Comparison of ENCODE assay signal across 16 cellular contexts in the genomic region with DNA sequence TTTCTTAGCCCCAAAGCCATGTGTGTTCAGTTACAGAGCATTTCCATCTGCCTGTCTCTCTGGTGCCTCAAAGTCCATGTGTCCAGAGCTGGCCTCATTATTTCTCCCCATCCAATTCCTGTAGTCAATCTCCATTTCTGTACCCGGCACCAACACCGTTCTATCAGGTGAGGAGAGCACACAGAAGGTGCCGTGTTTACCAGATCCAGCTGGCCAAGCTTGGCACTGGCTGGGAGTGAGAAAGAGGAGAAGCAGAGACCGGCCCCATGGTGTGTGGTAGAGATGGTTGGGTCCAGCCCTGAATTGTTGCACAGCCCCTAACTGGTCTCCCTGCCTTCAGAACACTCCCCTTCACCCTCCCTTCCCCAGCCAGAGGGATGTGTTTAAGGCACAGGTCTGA. TPM values are rescaled to one million over a fixed set of nuclear protein-coding genes. Genes with fewer than 3 reads are reported as not detected.
DNase-seq lines count a peak whose midpoint lies in the region; ATAC-seq and TF ChIP-seq lines count a peak whose summit lies in the region.
"Had no signal": no experiment of that assay in that cellular context is flagged by ENCODE, and none has a peak within 500 bp of the region (broad histone marks: within the 10 kb centered on the region; RNA-seq: fewer than 3 reads in every experiment).

No MANE protein-coding gene starts in this region.

- H3K4me3 ChIP-seq in OCI-LY7 (ENCODE audit: low read depth, low read length, poor library complexity, severe bottlenecking) = no peak overlapping the region
- no peak overlapping the region for H3K4me3 ChIP-seq in fibroblast of lung (replicated peaks in 1 of 4; ENCODE audit: control extremely low read depth in 1 of 4, insufficient read depth in 1 of 4, low read depth in 3 of 4, low read length in 4 of 4)
- no peak overlapping the region for H3K4me3 ChIP-seq in gastroesophageal sphincter
- H3K4me3 ChIP-seq: adrenal gland, pancreas, sigmoid colon had no signal

- POLR2A ChIA-PET in OCI-LY7 (lab: Charles Lee) = interaction anchor here (0.5 to 0.7 kb wide), 2 partner anchors 49 to 103 kb away, joined by 3 read pairs; no protein-coding TSS in a partner anchor

- intact Hi-C loops in activated naive CD4-positive, alpha-beta T cell treated with anti-CD3 and anti-CD28 coated beads for 36 hours (cut with micrococcal nuclease) = no loop called here
- intact Hi-C loops in OCI-LY7 (cut with micrococcal nuclease; ENCODE audit: unreplicated experiment) = no loop called here

- H3K27ac Mint-ChIP-seq in activated naive CD4-positive, alpha-beta T cell treated with anti-CD3 and anti-CD28 coated beads, Interleukin-2, amount 10 ng/mL, durations not matched to agents 7 days and 5 days = peak overlapping the region; percentile 89
- H3K27ac Mint-ChIP-seq in activated naive CD4-positive, alpha-beta T cell treated with anti-CD3 and anti-CD28 coated beads for 36 hours = no peak overlapping the region
- peak overlapping the region; percentile 64 for H3K27ac Mint-ChIP-seq in stimulated activated effector memory CD8-positive, alpha-beta T cell treated with anti-CD3 and anti-CD28 coated beads, Interleukin-12 subunit alpha, Interleukin-12 subunit beta, amount 100 ng/mL, for 72 hours

- H3K9me3 Mint-ChIP-seq in activated naive CD4-positive, alpha-beta T cell treated with anti-CD3 and anti-CD28 coated beads, Interleukin-2, amount 10 ng/mL, durations not matched to agents 7 days and 5 days = no peaks in the 10 kb centered on the region
- no peaks in the 10 kb centered on the region for H3K9me3 Mint-ChIP-seq in activated naive CD4-positive, alpha-beta T cell treated with anti-CD3 and anti-CD28 coated beads for 36 hours
- H3K9me3 Mint-ChIP-seq in stimulated activated effector memory CD8-positive, alpha-beta T cell treated with anti-CD3 and anti-CD28 coated beads, Interleukin-12 subunit alpha, Interleukin-12 subunit beta, amount 100 ng/mL, for 72 hours = no peaks in the 10 kb centered on the region

- H4K20me1 ChIP-seq in OCI-LY7 (ENCODE audit: insufficient read depth, low read length) (no peaks in the 10 kb centered on the region), fibroblast of lung (ENCODE audit: control insufficient read depth, extremely low read depth, insufficient read depth, low read length) (no peaks in the 10 kb centered on the region)

- H3K79me2 ChIP-seq in OCI-LY7 (ENCODE audit: insufficient read depth, low read depth, low read length) (no peaks in the 10 kb centered on the region), fibroblast of lung (ENCODE audit: control insufficient read depth, insufficient read depth, low read length) (no peaks in the 10 kb centered on the region)

- TF ChIP-seq EP300 in gastroesophageal sphincter (IDR thresholded peaks at IDR 0.05) = no peak

- BruUV-seq in OCI-LY7 (replicated peaks; lab: Mats Ljungman, UMichigan) = no TSS peak

- no peak overlapping the region for H3K4me2 ChIP-seq in OCI-LY7 (ENCODE audit: low read length)
- H3K4me2 ChIP-seq in fibroblast of lung (ENCODE audit: extremely low read depth, insufficient read depth, low read length) = no peak overlapping the region

- TF ChIP-seq CTCF in OCI-LY7 (conservative IDR thresholded peaks at IDR 0.05; ENCODE audit: low read length) = no peak
- no peak for TF ChIP-seq CTCF in fibroblast of lung (conservative IDR thresholded peaks at IDR 0.05 in 1 of 2, IDR thresholded peaks at IDR 0.05 in 1 of 2; ENCODE audit: low read depth in 1 of 2, low read length in 2 of 2)
- TF ChIP-seq CTCF in gastroesophageal sphincter (IDR thresholded peaks at IDR 0.05) = no peak

- TF ChIP-seq POLR2A in gastroesophageal sphincter (IDR thresholded peaks at IDR 0.05) = no peak

- CTCF ChIA-PET in activated naive CD4-positive, alpha-beta T cell treated with anti-CD3 and anti-CD28 coated beads, Interleukin-2, amount 10 ng/mL, durations not matched to agents 7 days and 5 days (lab: Charles Lee) = interaction anchor here (0.6 to 1.0 kb wide), 3 partner anchors 74 to 143 kb away, joined by 3 read pairs; no protein-coding TSS in a partner anchor
- CTCF ChIA-PET in activated naive CD4-positive, alpha-beta T cell treated with anti-CD3 and anti-CD28 coated beads for 36 hours (lab: Charles Lee) = interaction anchor here (0.6 to 4.0 kb wide), 3 partner anchors 75 to 232 kb away, joined by 3 to 18 read pairs (median 5); no protein-coding TSS in a partner anchor
- CTCF ChIA-PET in OCI-LY7 (lab: Charles Lee; ENCODE audit: unreplicated experiment) = no interaction called here

- no peaks in the 10 kb centered on the region for H3K9me2 ChIP-seq in OCI-LY7 (ENCODE audit: insufficient read depth, low read length)

- no peak overlapping the region for H3K9ac ChIP-seq in fibroblast of lung (ENCODE audit: insufficient read depth, low read length)

- no peak overlapping the region for H3K4me3 Mint-ChIP-seq in activated naive CD4-positive, alpha-beta T cell treated with anti-CD3 and anti-CD28 coated beads, Interleukin-2, amount 10 ng/mL, durations not matched to agents 7 days and 5 days
- no peak overlapping the region for H3K4me3 Mint-ChIP-seq in activated naive CD4-positive, alpha-beta T cell treated with anti-CD3 and anti-CD28 coated beads for 36 hours
- H3K4me3 Mint-ChIP-seq in stimulated activated effector memory CD8-positive, alpha-beta T cell treated with anti-CD3 and anti-CD28 coated beads, Interleukin-12 subunit alpha, Interleukin-12 subunit beta, amount 100 ng/mL, for 72 hours = no peak overlapping the region

- H3K4me1 Mint-ChIP-seq in activated naive CD4-positive, alpha-beta T cell treated with anti-CD3 and anti-CD28 coated beads, Interleukin-2, amount 10 ng/mL, durations not matched to agents 7 days and 5 days = peaks cover 55% of the 10 kb centered on the region
- peaks cover 26% of the 10 kb centered on the region for H3K4me1 Mint-ChIP-seq in activated naive CD4-positive, alpha-beta T cell treated with anti-CD3 and anti-CD28 coated beads for 36 hours (ENCODE audit: low read depth)
- H3K4me1 Mint-ChIP-seq in stimulated activated effector memory CD8-positive, alpha-beta T cell treated with anti-CD3 and anti-CD28 coated beads, Interleukin-12 subunit alpha, Interleukin-12 subunit beta, amount 100 ng/mL, for 72 hours = peaks cover 53% of the 10 kb centered on the region

- H3K27ac ChIP-seq in OCI-LY7 (ENCODE audit: low read depth, low read length, poor library complexity, severe bottlenecking) (no peak overlapping the region), fibroblast of lung (ENCODE audit: insufficient read depth, low read length) (no peak overlapping the region), gastroesophageal sphincter (peak overlapping the region in 1 of 4 donors; percentile 33)

- H3K27me3 ChIP-seq in fibroblast of lung (ENCODE audit: control insufficient read depth, insufficient read depth, low read length) = no peaks in the 10 kb centered on the region
- H3K27me3 ChIP-seq in gastroesophageal sphincter = no peaks in the 10 kb centered on the region
- H3K27me3 ChIP-seq: adrenal gland, pancreas, sigmoid colon had no signal

- peak overlapping the region; percentile 6; the same call in 1 of the 2 replicates for H2AFZ ChIP-seq in OCI-LY7 (ENCODE audit: low read length)
- H2AFZ ChIP-seq in fibroblast of lung (ENCODE audit: low read length) = peak overlapping the region; percentile 32

- peaks cover 30% of the 10 kb centered on the region for H3K4me1 ChIP-seq in OCI-LY7 (ENCODE audit: insufficient read depth, low read length, poor library complexity, severe bottlenecking)
- peaks cover 11% of the 10 kb centered on the region for H3K4me1 ChIP-seq in fibroblast of lung (ENCODE audit: control insufficient read depth, extremely low read depth, insufficient read depth, low read length)
- peaks cover 0 to 8% (median 5%) of the 10 kb centered on the region in 3 donors for H3K4me1 ChIP-seq in gastroesophageal sphincter
- H3K4me1 ChIP-seq: pancreas had no signal

- peaks cover 36% of the 10 kb centered on the region for H3K27me3 Mint-ChIP-seq in activated naive CD4-positive, alpha-beta T cell treated with anti-CD3 and anti-CD28 coated beads, Interleukin-2, amount 10 ng/mL, durations not matched to agents 7 days and 5 days
- no peaks in the 10 kb centered on the region for H3K27me3 Mint-ChIP-seq in activated naive CD4-positive, alpha-beta T cell treated with anti-CD3 and anti-CD28 coated beads for 36 hours (ENCODE audit: low read depth)

- H3K36me3 Mint-ChIP-seq in activated naive CD4-positive, alpha-beta T cell treated with anti-CD3 and anti-CD28 coated beads, Interleukin-2, amount 10 ng/mL, durations not matched to agents 7 days and 5 days = peaks cover 11% of the 10 kb centered on the region
- H3K36me3 Mint-ChIP-seq in activated naive CD4-positive, alpha-beta T cell treated with anti-CD3 and anti-CD28 coated beads for 36 hours (ENCODE audit: low read depth) = no peaks in the 10 kb centered on the region
- no peaks in the 10 kb centered on the region for H3K36me3 Mint-ChIP-seq in stimulated activated effector memory CD8-positive, alpha-beta T cell treated with anti-CD3 and anti-CD28 coated beads, Interleukin-12 subunit alpha, Interleukin-12 subunit beta, amount 100 ng/mL, for 72 hours

- ATAC-seq in stimulated activated effector memory CD8-positive, alpha-beta T cell treated with anti-CD3 and anti-CD28 coated beads, Interleukin-12 subunit alpha, Interleukin-12 subunit beta, amount 100 ng/mL, for 72 hours = no peak
- ATAC-seq in gastroesophageal sphincter = no peak
- ATAC-seq: activated CD4-positive, CD25-positive, alpha-beta regulatory T cell treated with anti-CD3 and anti-CD28 coated beads, Interleukin-2, amount 50 U/mL, for 24 hours had no signal

- H3K9me3 ChIP-seq in OCI-LY7 (ENCODE audit: low read length) = no peaks in the 10 kb centered on the region
- no peaks in the 10 kb centered on the region for H3K9me3 ChIP-seq in fibroblast of lung (ENCODE audit: control insufficient read depth, insufficient read depth, low read depth, low read length)
- no peaks in the 10 kb centered on the region for H3K9me3 ChIP-seq in gastroesophageal sphincter
- H3K9me3 ChIP-seq: adrenal gland, pancreas, sigmoid colon had no signal

- H3K36me3 ChIP-seq in OCI-LY7 (ENCODE audit: insufficient read depth, low read length) (no peaks in the 10 kb centered on the region), fibroblast of lung (ENCODE audit: control insufficient read depth, insufficient read depth, low read length) (no peaks in the 10 kb centered on the region), gastroesophageal sphincter (no peaks in the 10 kb centered on the region)
- H3K36me3 ChIP-seq: adrenal gland, pancreas, sigmoid colon had no signal

- 90% methylated on average over 2 of the region's 4 CpGs; no CpG with 5 or more reads in 1 of the 2 donors for WGBS in gastroesophageal sphincter (ENCODE audit: low coverage in 1 of 2), 2 donors

- DNase-seq in activated naive CD4-positive, alpha-beta T cell treated with anti-CD3 and anti-CD28 coated beads, Interleukin-2, amount 10 ng/mL, durations not matched to agents 7 days and 5 days = no peak
- DNase-seq in activated naive CD4-positive, alpha-beta T cell treated with anti-CD3 and anti-CD28 coated beads for 36 hours = no peak
- DNase-seq in OCI-LY7 (ENCODE audit: low spot score) = no peak
- DNase-seq in fibroblast of lung (ENCODE audit: low read depth in 2 of 2) = no peak
- DNase-seq in stimulated activated effector memory CD8-positive, alpha-beta T cell treated with anti-CD3 and anti-CD28 coated beads, Interleukin-12 subunit alpha, Interleukin-12 subunit beta, amount 100 ng/mL, for 72 hours (ENCODE audit: low spot score in 2 of 2) = no peak
- no peak for DNase-seq in hippocampal formation (lab: John Stamatoyannopoulos, UW)
- DNase-seq in NCI-H1417 treated with DMSO at 0.1 percent for 48 hours (lab: John Stamatoyannopoulos, UW) = no peak
- DNase-seq: effector CD8-positive, alpha-beta T cell; NCI-H1930; NCI-H524 treated with DMSO at 0.1 percent for 48 hours; stimulated activated CD4-positive, alpha-beta T cell treated with anti-CD3 and anti-CD28 coated beads, Interleukin-2, amount 100 ng/mL, for 48 hours had no signal

RNA-seq across cellular contexts. Expression of gene SSBP3, which starts 7.5 kb away (rescaled TPM):
- 10 to 100 TPM; 55.0 to 58.3 TPM for total RNA-seq in activated naive CD4-positive, alpha-beta T cell treated with anti-CD3 and anti-CD28 coated beads for 36 hours
- 11.2 and 16.5 TPM in 2 replicates for total RNA-seq in OCI-LY7 (2014; rRNA removed; shearing (Covaris generic))
- total RNA-seq in OCI-LY7 (2022) = 44.9 and 53.2 TPM in 2 replicates
- 6.9 and 9.4 TPM in 2 replicates for total RNA-seq in fibroblast of lung
- 26.4 and 32.2 TPM in 2 replicates for polyA plus RNA-seq in fibroblast of lung
- polyA plus RNA-seq in fibroblast of lung (2012) = 46.0 and 46.1 TPM in 2 replicates
- 30.2 and 62.8 TPM in 2 replicates for polyA minus RNA-seq in fibroblast of lung (ENCODE audit: low replicate concordance)
- total RNA-seq in gastroesophageal sphincter = 10 to 100 TPM; 40.8 to 46.7 (median 45.5) TPM
